14 cellular contexts compared by ENCODE assay signal in the genomic region with DNA sequence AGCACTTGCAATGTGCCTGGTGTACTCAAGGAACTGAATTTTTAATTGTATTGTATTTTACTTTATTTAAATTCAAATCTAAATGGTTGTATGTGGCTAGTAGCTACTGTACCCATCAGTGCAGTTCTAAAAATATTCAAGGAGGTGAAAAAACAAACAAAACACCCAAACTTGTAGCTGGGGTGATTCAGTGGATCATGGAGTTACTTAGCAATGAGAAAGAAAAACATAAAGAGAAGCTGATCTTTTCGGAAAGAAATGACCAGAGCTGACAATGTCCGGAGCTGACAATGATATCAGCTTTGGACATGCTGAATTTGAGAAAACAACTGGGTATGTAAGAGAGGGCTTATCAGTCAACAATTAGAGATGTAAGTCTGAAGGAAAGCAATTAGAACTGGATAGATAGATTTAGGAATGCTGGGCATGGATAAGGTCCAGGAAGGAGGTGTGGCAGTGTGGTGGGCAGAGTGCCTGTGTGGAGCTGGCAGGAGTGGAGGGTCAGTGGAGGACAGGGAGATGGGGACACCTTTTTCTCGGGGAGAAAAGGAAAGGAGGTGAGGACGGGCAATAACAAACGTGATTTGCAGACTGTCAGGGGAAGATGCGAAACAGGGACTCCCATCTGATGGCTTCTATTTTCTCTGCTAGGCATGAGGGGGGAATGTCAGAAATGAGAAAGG.
A peak's percentile ranks its signal among the peaks of the same experiment; 100 is the strongest.
DNase-seq lines count a peak whose midpoint lies in the region; ATAC-seq and TF ChIP-seq lines count a peak whose summit lies in the region.
"Had no signal": no experiment of that assay in that cellular context is flagged by ENCODE, and none has a peak within 500 bp of the region (broad histone marks: within the 10 kb centered on the region; RNA-seq: fewer than 3 reads in every experiment).

No MANE protein-coding gene starts in this region.

- H3K27me3 Mint-ChIP-seq in T-helper 2 cell treated with Interferon-gamma antibody and Interleukin-4, amounts not matched to agents 5 μg/mL and 100 μg/mL, for 36 hours (ENCODE audit: low read depth): peaks cover 21% of the 10 kb centered on the region

- H3K36me3 Mint-ChIP-seq in T-helper 2 cell treated with Interferon-gamma antibody and Interleukin-4, amounts not matched to agents 5 μg/mL and 100 μg/mL, for 36 hours (ENCODE audit: low read depth): peaks cover 2% of the 10 kb centered on the region

- WGBS in lung, 2 donors: 67 to 77% methylated on average over 6 of the region's 6 CpGs

- no peaks in the 10 kb centered on the region for H3K36me3 ChIP-seq in lung (ENCODE audit: control insufficient read depth in 2 of 2, insufficient read depth in 2 of 2, low read length in 2 of 2)
- H3K36me3 ChIP-seq in skeletal muscle satellite cell (ENCODE audit: insufficient read depth, low read length): no peaks in the 10 kb centered on the region
- H3K36me3 ChIP-seq in mucosa of descending colon (ENCODE audit: low read depth): no peaks in the 10 kb centered on the region
- H3K36me3 ChIP-seq: adrenal gland had no signal

- H3K27me3 ChIP-seq in lung (ENCODE audit: control insufficient read depth, insufficient read depth) (no peaks in the 10 kb centered on the region), skeletal muscle satellite cell (ENCODE audit: control insufficient read depth, insufficient read depth, low read length) (no peaks in the 10 kb centered on the region)
- H3K27me3 ChIP-seq: adrenal gland had no signal

- H3K9me3 ChIP-seq in lung (ENCODE audit: control insufficient read depth in 2 of 2, insufficient read depth in 1 of 2, low read length in 1 of 2): no peaks in the 10 kb centered on the region
- no peaks in the 10 kb centered on the region for H3K9me3 ChIP-seq in skeletal muscle satellite cell (replicated peaks; ENCODE audit: low read length)
- H3K9me3 ChIP-seq in mucosa of descending colon: no peaks in the 10 kb centered on the region
- H3K9me3 ChIP-seq: adrenal gland had no signal

- no peaks in the 10 kb centered on the region for H3K9me3 Mint-ChIP-seq in T-helper 2 cell treated with Interferon-gamma antibody and Interleukin-4, amounts not matched to agents 5 μg/mL and 100 μg/mL, for 36 hours
- H3K9me3 Mint-ChIP-seq: dendritic cell treated with granulocyte-macrophage colony-stimulating factor and Interleukin-4, amounts not matched to agents 40 ng/mL and 50 ng/mL, for 4 days had no signal

- peak; percentile 74 for DNase-seq in M059J (ENCODE audit: low read depth)
- no peak for DNase-seq in coronary artery (ENCODE audit: low spot score)
- no peak for DNase-seq in lung (ENCODE audit: low spot score)
- DNase-seq in NCI-H1436 treated with DMSO at 0.1 percent for 48 hours (lab: John Stamatoyannopoulos, UW): no peak
- no peak for DNase-seq in mucosa of descending colon
- no peak for DNase-seq in activated CD4-positive, alpha-beta T cell treated with anti-CD3 and anti-CD28 coated beads, Interleukin-2, amount 50 U/mL, for 48 hours
- DNase-seq in T-helper 2 cell treated with Interferon-gamma antibody and Interleukin-4, amounts not matched to agents 5 μg/mL and 100 μg/mL, for 36 hours (ENCODE audit: low spot score): no peak
- DNase-seq: activated CD4-positive, alpha-beta T cell treated with anti-CD3 and anti-CD28 coated beads, Interleukin-2, amount 50 U/mL, for 1 hour; adrenal gland; DMS79; NCI-H1092; stimulated activated CD4-positive, alpha-beta T cell treated with anti-CD3 and anti-CD28 coated beads, Interleukin-15, amount 100 ng/mL, for 24 hours had no signal

- H3K4me1 Mint-ChIP-seq in T-helper 2 cell treated with Interferon-gamma antibody and Interleukin-4, amounts not matched to agents 5 μg/mL and 100 μg/mL, for 36 hours (ENCODE audit: low read depth): peaks cover 16% of the 10 kb centered on the region

- ATAC-seq in lung (ENCODE audit: insufficient read depth, low FRiP score): no peak
- ATAC-seq in mucosa of descending colon: no peak

- peak overlapping the region; percentile 45 to 52 for H3K27ac ChIP-seq in coronary artery
- H3K27ac ChIP-seq in lung (ENCODE audit: low read depth in 1 of 2, low read length in 1 of 2): peak overlapping the region; percentile 27 to 35
- H3K27ac ChIP-seq: adrenal gland had no signal

- peak overlapping the region; percentile 57 for H3K9ac ChIP-seq in skeletal muscle satellite cell (ENCODE audit: low read depth, low read length)

- H3K4me2 ChIP-seq in skeletal muscle satellite cell (ENCODE audit: low read length): peak overlapping the region; percentile 69

- H3K27ac Mint-ChIP-seq in T-helper 2 cell treated with Interferon-gamma antibody and Interleukin-4, amounts not matched to agents 5 μg/mL and 100 μg/mL, for 36 hours: no peak overlapping the region
- H3K27ac Mint-ChIP-seq: dendritic cell treated with granulocyte-macrophage colony-stimulating factor and Interleukin-4, amounts not matched to agents 40 ng/mL and 50 ng/mL, for 4 days had no signal

- intact Hi-C loops in mucosa of descending colon (cut with DNase I, micrococcal nuclease): no loop called here

- TF ChIP-seq CTCF in coronary artery (IDR thresholded peaks at IDR 0.05) (no peak), lung (IDR thresholded peaks at IDR 0.05; ENCODE audit: control extremely low read depth, extremely low read depth) (no peak), mucosa of descending colon (IDR thresholded peaks at IDR 0.05) (no peak)

- H3K4me3 ChIP-seq in coronary artery (peak overlapping the region; percentile 52), lung (no peak overlapping the region), skeletal muscle satellite cell (ENCODE audit: low read length) (peak overlapping the region; percentile 48), mucosa of descending colon (no peak overlapping the region)
- H3K4me3 ChIP-seq: adrenal gland had no signal

- no peak overlapping the region for H3K4me3 Mint-ChIP-seq in T-helper 2 cell treated with Interferon-gamma antibody and Interleukin-4, amounts not matched to agents 5 μg/mL and 100 μg/mL, for 36 hours
- H3K4me3 Mint-ChIP-seq: dendritic cell treated with granulocyte-macrophage colony-stimulating factor and Interleukin-4, amounts not matched to agents 40 ng/mL and 50 ng/mL, for 4 days had no signal

- H3K4me1 ChIP-seq in lung (ENCODE audit: control insufficient read depth in 2 of 2, insufficient read depth in 2 of 2, low read length in 2 of 2): peaks cover 6 to 27% of the 10 kb centered on the region in 2 donors
- H3K4me1 ChIP-seq in skeletal muscle satellite cell (ENCODE audit: control insufficient read depth, insufficient read depth, low read length): peaks cover 23% of the 10 kb centered on the region
- no peaks in the 10 kb centered on the region for H3K4me1 ChIP-seq in mucosa of descending colon (ENCODE audit: low read depth)

Comparison
In these comparisons a context has a peak if more than half of its experiments do, and no peak if none do; other contexts are left out.
1. H3K4me3 ChIP-seq: peak in coronary artery (single experiment) and skeletal muscle satellite cell (single experiment); none in lung (single experiment) and mucosa of descending colon (single experiment).